14 cellular contexts compared by ENCODE assay signal in genomic region chr12:93668919-93669418, GRCh38. TPM values are rescaled to one million over a fixed set of nuclear protein-coding genes. Genes with fewer than 3 reads are reported as not detected.
DNase-seq lines count a peak whose midpoint lies in the region; ATAC-seq and TF ChIP-seq lines count a peak whose summit lies in the region.
"Had no signal": no experiment of that assay in that cellular context is flagged by ENCODE, and none has a peak within 500 bp of the region (broad histone marks: within the 10 kb centered on the region; RNA-seq: fewer than 3 reads in every experiment).

No MANE protein-coding gene starts in this region.

- H3K27me3 ChIP-seq in OCI-LY3 (ENCODE audit: low read depth, low read length) = no peaks in the 10 kb centered on the region
- peaks cover 0 to 17% (median 0%) of the 10 kb centered on the region in 45 donors for H3K27me3 ChIP-seq in dorsolateral prefrontal cortex

- H3K4me1 ChIP-seq in OCI-LY3 (ENCODE audit: low read length) = peaks cover 44% of the 10 kb centered on the region

- no peaks in the 10 kb centered on the region for H4K20me1 ChIP-seq in OCI-LY3 (ENCODE audit: insufficient read depth, low read length)

- H3K79me2 ChIP-seq in OCI-LY3 (ENCODE audit: low read length) = no peaks in the 10 kb centered on the region
- H3K79me2 ChIP-seq: parathyroid adenoma had no signal

- peak overlapping the region; percentile 55; the same call in 1 of the 2 replicates for H3K9ac ChIP-seq in OCI-LY3 (ENCODE audit: low read length)
- H3K9ac ChIP-seq: parathyroid adenoma had no signal

- H3K27ac ChIP-seq in OCI-LY3 (ENCODE audit: low read length) = peak overlapping the region; percentile 99
- H3K27ac ChIP-seq in dorsolateral prefrontal cortex = no peak overlapping the region
- H3K27ac ChIP-seq: esophagus squamous epithelium, parathyroid adenoma had no signal

- peaks cover 59% of the 10 kb centered on the region for H3K9me3 ChIP-seq in OCI-LY3 (ENCODE audit: insufficient read depth, low read length)
- H3K9me3 ChIP-seq: esophagus squamous epithelium had no signal

- peak overlapping the region; percentile 37 for H3K4me2 ChIP-seq in OCI-LY3 (ENCODE audit: low read length)

- intact Hi-C loops in dorsolateral prefrontal cortex (cut with DNase I) = no loop called here

- H3K4me3 ChIP-seq in OCI-LY3 (ENCODE audit: low read length) (no peak overlapping the region), dorsolateral prefrontal cortex (no peak overlapping the region)
- H3K4me3 ChIP-seq: esophagus squamous epithelium had no signal

- H3K36me3 ChIP-seq in OCI-LY3 (replicated peaks; ENCODE audit: low read depth, low read length) = peaks cover 64% of the 10 kb centered on the region
- H3K36me3 ChIP-seq: esophagus squamous epithelium had no signal

- ATAC-seq in GM18502 (IDR thresholded peaks at IDR 0.05; ENCODE audit: poor library complexity, unreplicated experiment) (peak; percentile 77), GM19395 (IDR thresholded peaks at IDR 0.05; ENCODE audit: unreplicated experiment) (peak; percentile 87), HG02840 (IDR thresholded peaks at IDR 0.05; ENCODE audit: low FRiP score, unreplicated experiment) (peak; percentile 72), GM19455 (IDR thresholded peaks at IDR 0.05; ENCODE audit: unreplicated experiment) (no peak)

- DNase-seq in dorsolateral prefrontal cortex = no peak
- DNase-seq in COLO668 (lab: John Stamatoyannopoulos, UW; ENCODE audit: unreplicated experiment) = no peak
- DNase-seq in iPS-NIHi7 (ENCODE audit: extremely low spot score) = no peak
- DNase-seq: activated CD4-positive, alpha-beta T cell treated with anti-CD3 and anti-CD28 coated beads, Interleukin-2, amount 10 ng/mL, durations not matched to agents 7 days and 5 days; activated naive CD4-positive, alpha-beta T cell treated with anti-CD3 and anti-CD28 coated beads, Interleukin-2, amount 50 U/mL, for 16 hours; C1 segment of cervical spinal cord; esophagus squamous epithelium; stimulated activated naive CD4-positive, alpha-beta T cell had no signal

- H2AFZ ChIP-seq in OCI-LY3 (ENCODE audit: low read depth, low read length) = no peak overlapping the region
- H2AFZ ChIP-seq: parathyroid adenoma had no signal

- TF ChIP-seq CTCF in OCI-LY3 (IDR thresholded peaks at IDR 0.05; ENCODE audit: low read depth, low read length) = no peak
- TF ChIP-seq CTCF in dorsolateral prefrontal cortex (IDR thresholded peaks at IDR 0.05 in 54 of 56, conservative IDR thresholded peaks at IDR 0.05 in 2 of 56; ENCODE audit: low read depth in 1 of 56, partially characterized antibody in 56 of 56) = no peak

RNA-seq across cellular contexts. Expression of gene CRADD, which starts 8.2 kb away (rescaled TPM):
- total RNA-seq in dorsolateral prefrontal cortex = 10 to 100 TPM; 12.3 to 35.5 (median 22.5) TPM
